In genomic region chr2:96517079-96517478, GRCh38 we compare ENCODE assay signal across 11 cellular contexts. TPM values are rescaled to one million over a fixed set of nuclear protein-coding genes. Genes with fewer than 3 reads are reported as not detected.
"Had no signal": no experiment of that assay in that cellular context is flagged by ENCODE, and none has a peak within 500 bp of the region (broad histone marks: within the 10 kb centered on the region; RNA-seq: fewer than 3 reads in every experiment).

No MANE protein-coding gene starts in this region.

- FAIRE-seq: HepG2 had no signal

- H2AFZ ChIP-seq: GM23248 had no signal

- H3K9ac ChIP-seq: GM23248 had no signal

- H3K4me1 ChIP-seq: HAP-1 had no signal

- ATAC-seq: HepG2 had no signal

- H3K36me3 ChIP-seq: HAP-1 had no signal

- H3K27ac ChIP-seq: GM23248, HL-60 had no signal

- H3K4me3 ChIP-seq: GM23248, HAP-1 had no signal

- DNase-seq: GM23248, GOT3, H7, HFFc6, KG1 had no signal

RNA-seq across cellular contexts. Expression of gene NEURL3, which starts 11.9 kb away (rescaled TPM):
- total RNA-seq: GM23248, H4, HFFc6, HT1080 had no signal
- polyA plus RNA-seq: GM23248, IgD-negative memory B cell had no signal
